In the genomic region with DNA sequence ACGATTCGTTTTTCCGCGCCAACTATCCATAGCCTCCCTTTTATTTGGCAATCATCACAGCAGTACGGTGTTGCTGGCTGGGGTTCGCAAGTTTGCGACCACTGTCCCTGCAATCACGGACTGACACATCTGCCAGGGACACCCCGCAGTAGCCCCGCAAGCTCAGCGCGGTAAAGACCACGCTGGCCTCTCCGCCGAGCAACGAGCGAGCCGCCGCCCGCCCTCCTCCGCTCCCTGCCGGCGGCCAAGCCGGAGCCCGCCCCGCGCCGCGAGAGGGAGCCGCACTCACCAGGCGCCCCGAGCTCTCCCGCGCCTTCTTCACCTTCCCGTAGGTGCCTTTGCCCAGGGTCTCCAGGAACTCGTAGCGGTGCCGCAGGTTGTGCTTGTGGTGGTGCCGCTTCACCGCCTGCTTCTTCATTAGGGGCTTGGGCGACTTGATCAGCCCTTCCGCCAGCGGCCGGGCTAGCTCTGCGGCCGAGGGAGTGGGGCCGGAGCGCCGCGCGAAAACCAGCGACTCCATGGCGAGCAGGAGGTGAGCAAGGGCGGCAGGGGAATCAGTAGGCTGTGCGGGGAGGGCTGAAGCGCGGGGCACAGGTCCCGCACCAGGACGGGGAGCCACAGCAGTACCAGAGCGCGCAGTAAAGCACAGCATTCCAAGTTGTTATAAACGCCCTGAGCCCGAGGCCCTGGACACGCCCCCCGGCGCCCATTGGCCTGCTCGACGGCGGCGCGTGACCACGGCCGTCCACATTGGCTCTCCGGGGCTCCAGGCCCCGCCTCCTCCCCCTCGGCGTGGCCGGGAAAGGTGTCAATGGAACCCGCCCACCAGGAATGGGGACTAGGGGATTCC, we compare ENCODE assay signal across 8 cellular contexts. TPM values are rescaled to one million over a fixed set of nuclear protein-coding genes. Genes with fewer than 3 reads are reported as not detected.
DNase-seq lines count a peak whose midpoint lies in the region; ATAC-seq and TF ChIP-seq lines count a peak whose summit lies in the region.

A gene (minus strand): TSS at position 637 of the 850 bp plus-strand sequence. CDS start 117 bp downstream, at position 520.

- 0 out of 2 replicates have a peak, but pooled peaks have one; percentile 11 for TF ChIP-seq CTCF in AG10803 (conservative IDR thresholded peaks at IDR 0.05; ENCODE audit: low read length)
- peak; percentile 12 for TF ChIP-seq CTCF in kidney epithelial cell (IDR thresholded peaks at IDR 0.05; ENCODE audit: insufficient read depth, low read length, poor library complexity, severe bottlenecking)

- ATAC-seq in HG03280 (IDR thresholded peaks at IDR 0.05; ENCODE audit: unreplicated experiment) = no peak

- in situ Hi-C loops in HAP-1 (cut with MboI; ENCODE audit: low sequenced_read_pairs) = no loop called here

- H3K36me3 ChIP-seq in HAP-1 (replicated peaks) (no peaks in the 10 kb centered on the region; the same call in 1 of the 2 replicates), kidney epithelial cell (ENCODE audit: control insufficient read depth, insufficient read depth, low read length) (no peaks in the 10 kb centered on the region)

- H3K4me1 ChIP-seq in HAP-1 = peaks cover 43% of the 10 kb centered on the region

- H3K27me3 ChIP-seq in HAP-1 (ENCODE audit: low read depth) (0 out of 2 replicates have a peak, but pooled peaks cover 2% of the 10 kb centered on the region), kidney epithelial cell (ENCODE audit: control insufficient read depth, insufficient read depth, low read length) (no peaks in the 10 kb centered on the region)

- H3K9me3 ChIP-seq in HAP-1 = no peaks in the 10 kb centered on the region

- H3K4me3 ChIP-seq in AG10803 (ENCODE audit: low read length) (peak within 1 kb of the TSS; percentile 96), HAP-1 (peak within 1 kb of the TSS; percentile 78), kidney epithelial cell (ENCODE audit: low read depth, low read length) (peak within 1 kb of the TSS; percentile 89)

- H3K27ac ChIP-seq in cingulate gyrus (ENCODE audit: low read depth, low read length) = peak within 1 kb of the TSS; percentile 72

- DNase-seq in AG10803 (ENCODE audit: low read depth) (peak; percentile 82), HAP-1 (ENCODE audit: low spot score in 2 of 2) (peak; percentile 81 to 95), NCI-H345 treated with DMSO at 0.1 percent for 48 hours (lab: John Stamatoyannopoulos, UW; ENCODE audit: unreplicated experiment) (peak; percentile 90), kidney epithelial cell (ENCODE audit: low read depth) (peak; percentile 67)
- peak; percentile 87 for DNase-seq in activated CD4-positive, alpha-beta T cell treated with anti-CD3 and anti-CD28 coated beads for 48 hours
- DNase-seq in stimulated activated CD4-positive, alpha-beta T cell treated with anti-CD3 and anti-CD28 coated beads, Interleukin-15, amount 100 ng/mL, for 1 hour (ENCODE audit: low read depth in 1 of 2, low spot score in 1 of 2) = peak; percentile 75 to 80

RNA-seq across cellular contexts. Expression of the gene that starts here (rescaled TPM):
- total RNA-seq in kidney epithelial cell = 139 and 140 TPM in 2 replicates
